Comparison of ENCODE assay signal across 8 cellular contexts in the genomic region with DNA sequence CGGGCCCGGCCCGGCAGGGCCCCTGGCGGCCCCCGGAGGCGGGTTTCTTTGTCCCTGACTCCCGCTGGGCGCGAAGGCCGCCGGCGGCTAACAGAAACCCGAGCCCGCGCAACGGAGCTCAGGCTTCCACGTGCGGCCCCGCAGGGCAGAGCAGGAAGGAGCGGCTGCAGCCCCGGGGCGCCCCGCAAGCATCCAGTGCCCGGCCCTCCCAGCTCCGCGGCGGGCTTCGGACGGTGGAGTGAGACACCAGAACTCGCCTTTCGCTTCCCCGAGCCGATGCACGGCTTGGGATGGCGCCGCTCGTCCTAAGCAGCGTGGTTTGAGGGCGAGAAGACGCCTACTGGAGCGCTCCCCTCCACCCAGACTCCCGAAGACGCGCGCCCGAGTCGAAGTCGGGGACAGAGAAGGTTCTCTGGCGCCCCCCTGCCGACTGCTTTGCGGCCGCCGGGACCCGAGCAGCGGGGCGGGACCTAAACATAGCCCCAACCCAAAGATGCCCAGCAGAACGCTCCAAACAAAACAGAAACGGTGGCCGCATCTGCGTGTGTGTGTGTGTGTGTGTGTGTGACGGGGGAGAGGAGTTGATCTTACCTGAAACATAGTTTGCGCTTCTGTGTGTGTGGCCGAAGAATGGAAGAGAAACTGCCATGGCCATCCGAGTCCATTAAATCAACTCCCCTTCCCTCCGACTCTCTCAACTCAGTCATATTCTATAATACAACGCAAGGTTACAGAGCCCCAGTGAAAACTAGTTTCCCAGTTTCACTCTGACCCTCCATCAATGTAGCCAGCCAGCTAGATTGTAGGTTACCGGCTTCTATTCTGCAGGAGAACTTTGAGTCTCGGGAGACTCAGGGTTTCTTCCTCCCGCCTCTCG. TPM values are rescaled to one million over a fixed set of nuclear protein-coding genes. Genes with fewer than 3 reads are reported as not detected.
DNase-seq lines count a peak whose midpoint lies in the region; ATAC-seq, FAIRE-seq and TF ChIP-seq lines count a peak whose summit lies in the region.

No MANE protein-coding gene starts in this region.

- no peak for FAIRE-seq in A549 (lab: Jason Lieb, UNC)

- no peak for TF ChIP-seq EP300 in A549 (IDR thresholded peaks at IDR 0.05)

- H3K27me3 ChIP-seq in esophagus squamous epithelium, result peaks cover 0 to 94% (median 15%) of the 10 kb centered on the region in 4 donors
- no peaks in the 10 kb centered on the region for H3K27me3 ChIP-seq in naive thymus-derived CD4-positive, alpha-beta T cell (ENCODE audit: control insufficient read depth in 2 of 2, insufficient read depth in 2 of 2, low read length in 2 of 2)
- peaks cover 0 to 30% of the 10 kb centered on the region in 2 donors for H3K27me3 ChIP-seq in tibial artery

- peaks cover 20% of the 10 kb centered on the region; the same call in 2 of the 3 replicates for H3K4me1 ChIP-seq in A549
- H3K4me1 ChIP-seq in esophagus squamous epithelium, result peaks cover 33 to 68% (median 44%) of the 10 kb centered on the region in 3 donors
- peaks cover 19 to 26% of the 10 kb centered on the region in 2 donors for H3K4me1 ChIP-seq in naive thymus-derived CD4-positive, alpha-beta T cell (ENCODE audit: control insufficient read depth in 2 of 2, insufficient read depth in 2 of 2, low read length in 2 of 2)
- peaks cover 0 to 57% (median 43%) of the 10 kb centered on the region in 4 donors for H3K4me1 ChIP-seq in tibial artery

- H3K4me2 ChIP-seq in A549, result peak overlapping the region; percentile 100

- no peak for TF ChIP-seq POLR2A in A549 (IDR thresholded peaks at IDR 0.05; ENCODE audit: low read length)
- TF ChIP-seq POLR2A in esophagus squamous epithelium (IDR thresholded peaks at IDR 0.05), result no peak

- peak overlapping the region; percentile 88 to 98 (median 93) for H3K4me3 Mint-ChIP-seq in naive thymus-derived CD4-positive, alpha-beta T cell

- CTCF ChIA-PET in A549 (lab: Yijun Ruan, JAX), result interaction anchor here (0.7 to 1.9 kb wide), 5 partner anchors 12 to 34 kb away, joined by 3 to 12 read pairs (median 4); no protein-coding TSS in a partner anchor
- CTCF ChIA-PET in naive thymus-derived CD4-positive, alpha-beta T cell (lab: Charles Lee), result interaction anchor here (0.6 to 1.4 kb wide), 5 partner anchors 12 to 38 kb away, joined by 3 to 5 read pairs (median 3); no protein-coding TSS in a partner anchor

- no peak; the same call in 2 of the 3 replicates for TF ChIP-seq CTCF in A549 (IDR thresholded peaks at IDR 0.05)
- no peak for TF ChIP-seq CTCF in esophagus squamous epithelium (IDR thresholded peaks at IDR 0.05)
- no peak for TF ChIP-seq CTCF in tibial artery (IDR thresholded peaks at IDR 0.05)

- under 1% methylated on average over 9 of the region's 70 CpGs for WGBS in A549 (ENCODE audit: missing lambda C conversion rate)
- WGBS in esophagus squamous epithelium, 2 donors, result 1% methylated on average over 12 to 14 of the region's 70 CpGs

- H3K27me3 Mint-ChIP-seq in naive thymus-derived CD4-positive, alpha-beta T cell, result peaks cover 5 to 72% (median 15%) of the 10 kb centered on the region in 5 donors

- peak overlapping the region; percentile 43 to 94 (median 78) for H3K27ac Mint-ChIP-seq in naive thymus-derived CD4-positive, alpha-beta T cell

- peaks cover 27 to 43% (median 39%) of the 10 kb centered on the region in 7 donors for H3K4me1 Mint-ChIP-seq in naive thymus-derived CD4-positive, alpha-beta T cell

- peak overlapping the region in 1 of 2 experiments; percentile 78; a peak in 3 of 6 replicates for H3K27ac ChIP-seq in A549
- H3K27ac ChIP-seq in esophagus squamous epithelium, result peak overlapping the region in 3 of 4 donors; percentile 56 to 74 (median 70)
- peak overlapping the region; percentile 4 for H3K27ac ChIP-seq in naive thymus-derived CD4-positive, alpha-beta T cell (ENCODE audit: low read depth, low read length)
- H3K27ac ChIP-seq in tibial artery, result peak overlapping the region; percentile 0 to 14

- H3K4me3 ChIP-seq in A549 (peak overlapping the region; percentile 52), esophagus squamous epithelium (peak overlapping the region; percentile 31 to 80 (median 56)), tibial artery (peak overlapping the region; percentile 50 to 63)
- peak overlapping the region; percentile 92 for H3K4me3 ChIP-seq in naive thymus-derived CD4-positive, alpha-beta T cell (ENCODE audit: low read length)

- peak; percentile 60 to 63 for ATAC-seq in A549
- ATAC-seq in GM18502 (IDR thresholded peaks at IDR 0.05; ENCODE audit: poor library complexity, unreplicated experiment), result peak; percentile 29
- ATAC-seq in HG03025 (IDR thresholded peaks at IDR 0.05; ENCODE audit: low FRiP score, unreplicated experiment), result peak; percentile 10
- ATAC-seq in naive thymus-derived CD4-positive, alpha-beta T cell, result peak; percentile 40

- H3K36me3 Mint-ChIP-seq in naive thymus-derived CD4-positive, alpha-beta T cell, result no peaks in the 10 kb centered on the region

- POLR2A ChIA-PET in A549 (lab: Yijun Ruan, JAX), result no interaction called here
- POLR2A ChIA-PET in naive thymus-derived CD4-positive, alpha-beta T cell (lab: Charles Lee), result interaction anchor here (0.8 to 8.2 kb wide), 7 partner anchors 17 to 391 kb away, joined by 3 to 86 read pairs (median 3); a partner anchor contains a TSS

- intact Hi-C loops in esophagus squamous epithelium (cut with DNase I) (no loop called here), tibial artery (cut with DNase I; ENCODE audit: low total_unique reads) (loop anchor here (2.0 kb wide), 1 partner anchor 71 kb away; no protein-coding TSS in a partner anchor)
- intact Hi-C loops in naive thymus-derived CD4-positive, alpha-beta T cell (cut with micrococcal nuclease), result loop anchor here (1.0 to 10.0 kb wide), 14 partner anchors 31 to 1907 kb away; a partner anchor contains a TSS

- H3K9me3 Mint-ChIP-seq in naive thymus-derived CD4-positive, alpha-beta T cell, result peaks cover 0 to 3% (median 0%) of the 10 kb centered on the region in 11 donors

- H3K36me3 ChIP-seq in esophagus squamous epithelium, result no peaks in the 10 kb centered on the region
- H3K36me3 ChIP-seq in naive thymus-derived CD4-positive, alpha-beta T cell (ENCODE audit: control insufficient read depth in 2 of 3, insufficient read depth in 3 of 3, low read length in 3 of 3), result no peaks in the 10 kb centered on the region
- no peaks in the 10 kb centered on the region for H3K36me3 ChIP-seq in tibial artery

- no peak for TF ChIP-seq RAD21 in A549 (conservative IDR thresholded peaks at IDR 0.05 in 1 of 2, IDR thresholded peaks at IDR 0.05 in 1 of 2)

- H3K9me3 ChIP-seq in A549, result no peaks in the 10 kb centered on the region; the same call in 2 of the 3 replicates
- H3K9me3 ChIP-seq in esophagus squamous epithelium, result no peaks in the 10 kb centered on the region
- no peaks in the 10 kb centered on the region for H3K9me3 ChIP-seq in naive thymus-derived CD4-positive, alpha-beta T cell (ENCODE audit: control insufficient read depth in 2 of 3, low read length in 3 of 3)
- H3K9me3 ChIP-seq in tibial artery, result no peaks in the 10 kb centered on the region

- DNase-seq in A549 (ENCODE audit: low read depth in 1 of 2, low spot score in 1 of 2) (peak; percentile 21 to 48), NCI-H69 (lab: John Stamatoyannopoulos, UW) (peak; percentile 80), esophagus squamous epithelium (lab: John Stamatoyannopoulos, UW) (no peak), tibial artery (peak; percentile 52 to 70)
- DNase-seq in activated T-cell treated with anti-CD3 and anti-CD28 coated beads, Interleukin-2, amount 50 U/mL, for 1 hour, result peak; percentile 75
- peak; percentile 38 to 61 (median 54) for DNase-seq in naive thymus-derived CD4-positive, alpha-beta T cell

TF ChIP-seq in A549, 52 proteins besides CTCF, POLR2A, EP300 and RAD21 (continues in another document):
- TF ChIP-seq, protein P1, sequence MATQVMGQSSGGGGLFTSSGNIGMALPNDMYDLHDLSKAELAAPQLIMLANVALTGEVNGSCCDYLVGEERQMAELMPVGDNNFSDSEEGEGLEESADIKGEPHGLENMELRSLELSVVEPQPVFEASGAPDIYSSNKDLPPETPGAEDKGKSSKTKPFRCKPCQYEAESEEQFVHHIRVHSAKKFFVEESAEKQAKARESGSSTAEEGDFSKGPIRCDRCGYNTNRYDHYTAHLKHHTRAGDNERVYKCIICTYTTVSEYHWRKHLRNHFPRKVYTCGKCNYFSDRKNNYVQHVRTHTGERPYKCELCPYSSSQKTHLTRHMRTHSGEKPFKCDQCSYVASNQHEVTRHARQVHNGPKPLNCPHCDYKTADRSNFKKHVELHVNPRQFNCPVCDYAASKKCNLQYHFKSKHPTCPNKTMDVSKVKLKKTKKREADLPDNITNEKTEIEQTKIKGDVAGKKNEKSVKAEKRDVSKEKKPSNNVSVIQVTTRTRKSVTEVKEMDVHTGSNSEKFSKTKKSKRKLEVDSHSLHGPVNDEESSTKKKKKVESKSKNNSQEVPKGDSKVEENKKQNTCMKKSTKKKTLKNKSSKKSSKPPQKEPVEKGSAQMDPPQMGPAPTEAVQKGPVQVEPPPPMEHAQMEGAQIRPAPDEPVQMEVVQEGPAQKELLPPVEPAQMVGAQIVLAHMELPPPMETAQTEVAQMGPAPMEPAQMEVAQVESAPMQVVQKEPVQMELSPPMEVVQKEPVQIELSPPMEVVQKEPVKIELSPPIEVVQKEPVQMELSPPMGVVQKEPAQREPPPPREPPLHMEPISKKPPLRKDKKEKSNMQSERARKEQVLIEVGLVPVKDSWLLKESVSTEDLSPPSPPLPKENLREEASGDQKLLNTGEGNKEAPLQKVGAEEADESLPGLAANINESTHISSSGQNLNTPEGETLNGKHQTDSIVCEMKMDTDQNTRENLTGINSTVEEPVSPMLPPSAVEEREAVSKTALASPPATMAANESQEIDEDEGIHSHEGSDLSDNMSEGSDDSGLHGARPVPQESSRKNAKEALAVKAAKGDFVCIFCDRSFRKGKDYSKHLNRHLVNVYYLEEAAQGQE (IDR thresholded peaks at IDR 0.05), result no peak
- TF ChIP-seq, protein P2, sequence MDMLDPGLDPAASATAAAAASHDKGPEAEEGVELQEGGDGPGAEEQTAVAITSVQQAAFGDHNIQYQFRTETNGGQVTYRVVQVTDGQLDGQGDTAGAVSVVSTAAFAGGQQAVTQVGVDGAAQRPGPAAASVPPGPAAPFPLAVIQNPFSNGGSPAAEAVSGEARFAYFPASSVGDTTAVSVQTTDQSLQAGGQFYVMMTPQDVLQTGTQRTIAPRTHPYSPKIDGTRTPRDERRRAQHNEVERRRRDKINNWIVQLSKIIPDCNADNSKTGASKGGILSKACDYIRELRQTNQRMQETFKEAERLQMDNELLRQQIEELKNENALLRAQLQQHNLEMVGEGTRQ (IDR thresholded peaks at IDR 0.05), result no peak
- TF ChIP-seq FOXS1 (CRISPR knock-in tag; IDR thresholded peaks at IDR 0.05) (no peak), CBX8 (IDR thresholded peaks at IDR 0.05) (no peak)

RNA-seq across cellular contexts. Expression of a gene that starts 0.6 kb away (rescaled TPM):
- polyA plus RNA-seq in A549 (2011; rRNA removed), result not detected in 2 replicates
- polyA plus RNA-seq in A549 (2012; cell fraction: cytosol; rRNA removed), result not detected in 2 replicates
- polyA plus RNA-seq in A549 (2012; cell fraction: nucleus; rRNA removed), result not detected in 2 replicates
- polyA plus RNA-seq in A549 (2017; fragmentation: RNase III; extraction: RNeasy Plus Mini Kit Qiagen cat#74134 plus additional on column Dnase treatment), result not detected in 3 replicates
- not detected in 2 replicates for polyA minus RNA-seq in A549 (2011; rRNA and poly(A)+ RNA removed)
- total RNA-seq in esophagus squamous epithelium, result under 1 TPM in 1 of 4 donors, not detected in 3; 0.76 TPM
- total RNA-seq in naive thymus-derived CD4-positive, alpha-beta T cell, result 1 to 10 TPM in 4 of 5 experiments, under 1 TPM in 1; 0.19 to 5.6 (median 2.0) TPM
- 1 to 10 TPM; 1.2 to 3.1 TPM for polyA plus RNA-seq in naive thymus-derived CD4-positive, alpha-beta T cell

Comparison
In these comparisons a context has a peak if more than half of its experiments do, and no peak if none do; other contexts are left out.
1. ATAC-seq: peak in every context shown above with its lines; median percentile 62 in A549; 40 in naive thymus-derived CD4-positive, alpha-beta T cell; 29 in GM18502; 10 in HG03025.